In genomic region chr20:21048841-21049273, GRCh38 we compare ENCODE assay signal across 8 cellular contexts. TPM values are rescaled to one million over a fixed set of nuclear protein-coding genes. Genes with fewer than 3 reads are reported as not detected.
DNase-seq lines count a peak whose midpoint lies in the region; ATAC-seq and TF ChIP-seq lines count a peak whose summit lies in the region.

No MANE protein-coding gene starts in this region.

- intact Hi-C loops in A673 (cut with micrococcal nuclease; ENCODE audit: unreplicated experiment): loop anchor here (5.0 kb wide), 1 partner anchor 458 kb away; no protein-coding TSS in a partner anchor

- TF ChIP-seq CTCF in A673 (conservative IDR thresholded peaks at IDR 0.05; ENCODE audit: low read depth, low read length) (peak; percentile 91), GM12875 (IDR thresholded peaks at IDR 0.05; ENCODE audit: borderline replicate concordance, insufficient read depth, low read depth, low read length) (peak; percentile 92), fibroblast of villous mesenchyme (IDR thresholded peaks at IDR 0.05; ENCODE audit: insufficient read depth, low read depth, low read length) (peak; percentile 65)

- no TSS peak for BruUV-seq in A673 (replicated peaks; lab: Mats Ljungman, UMichigan)

- no peaks in the 10 kb centered on the region for H3K9me3 ChIP-seq in A673 (ENCODE audit: low read depth, low read length, poor library complexity, severe bottlenecking)

- no peaks in the 10 kb centered on the region for H3K9me3 Mint-ChIP-seq in activated CD8-positive, alpha-beta memory T cell treated with anti-CD3 and anti-CD28 coated beads, Interleukin-2, amount 10 ng/mL, durations not matched to agents 7 days and 5 days (ENCODE audit: low read depth)

- H3K4me3 ChIP-seq in A673 (ENCODE audit: low read depth, low read length, poor library complexity, severe bottlenecking) (no peak overlapping the region), GM12875 (ENCODE audit: low read depth, low read length) (no peak overlapping the region), fibroblast of villous mesenchyme (ENCODE audit: low read depth, low read length) (no peak overlapping the region)

- no peak overlapping the region for H3K27ac ChIP-seq in A673 (ENCODE audit: low read depth, low read length, poor library complexity, severe bottlenecking)

- no peaks in the 10 kb centered on the region for H3K36me3 Mint-ChIP-seq in activated CD8-positive, alpha-beta memory T cell treated with anti-CD3 and anti-CD28 coated beads, Interleukin-2, amount 10 ng/mL, durations not matched to agents 7 days and 5 days

- H3K27me3 ChIP-seq in A673 (replicated peaks; ENCODE audit: insufficient read depth, low read depth, low read length, poor library complexity): peaks cover 35% of the 10 kb centered on the region

- H3K4me1 ChIP-seq in A673 (ENCODE audit: insufficient read depth, low read length, poor library complexity, severe bottlenecking): peaks cover 12% of the 10 kb centered on the region

- H3K36me3 ChIP-seq in A673 (ENCODE audit: insufficient read depth, low read length, poor library complexity, severe bottlenecking): no peaks in the 10 kb centered on the region

- H3K27me3 Mint-ChIP-seq in activated CD8-positive, alpha-beta memory T cell treated with anti-CD3 and anti-CD28 coated beads, Interleukin-2, amount 10 ng/mL, durations not matched to agents 7 days and 5 days: peaks cover 13% of the 10 kb centered on the region

- DNase-seq in A673 (ENCODE audit: low spot score) (peak; percentile 59), NCI-H146 (lab: John Stamatoyannopoulos, UW) (peak; percentile 54), fibroblast of villous mesenchyme (ENCODE audit: low read depth) (peak; percentile 4)
- peak; percentile 58 for DNase-seq in activated CD8-positive, alpha-beta memory T cell treated with anti-CD3 and anti-CD28 coated beads, Interleukin-2, amount 10 ng/mL, durations not matched to agents 7 days and 5 days
- DNase-seq in stimulated activated CD4-positive, alpha-beta T cell treated with anti-CD3 and anti-CD28 coated beads, Interleukin-2, amount 100 ng/mL, for 4 hours (ENCODE audit: low read depth): peak; percentile 17

- no peak overlapping the region for H3K4me3 Mint-ChIP-seq in activated CD8-positive, alpha-beta memory T cell treated with anti-CD3 and anti-CD28 coated beads, Interleukin-2, amount 10 ng/mL, durations not matched to agents 7 days and 5 days

- no peak overlapping the region for H3K27ac Mint-ChIP-seq in activated CD8-positive, alpha-beta memory T cell treated with anti-CD3 and anti-CD28 coated beads, Interleukin-2, amount 10 ng/mL, durations not matched to agents 7 days and 5 days

- ATAC-seq in activated CD8-positive, alpha-beta memory T cell treated with anti-CD3 and anti-CD28 coated beads, Interleukin-2, amount 10 ng/mL, durations not matched to agents 7 days and 5 days: peak; percentile 66
- no peak for ATAC-seq in GM21515 (IDR thresholded peaks at IDR 0.05; ENCODE audit: unreplicated experiment)
- ATAC-seq in HG03108 (IDR thresholded peaks at IDR 0.05; ENCODE audit: unreplicated experiment): no peak

- no peaks in the 10 kb centered on the region for H3K4me1 Mint-ChIP-seq in activated CD8-positive, alpha-beta memory T cell treated with anti-CD3 and anti-CD28 coated beads, Interleukin-2, amount 10 ng/mL, durations not matched to agents 7 days and 5 days

- POLR2A ChIA-PET in A673 (lab: Charles Lee; ENCODE audit: low non-redundant PET): interaction anchor here (0.5 kb wide), 1 partner anchor 148 kb away, joined by 3 read pairs; no protein-coding TSS in a partner anchor

- CTCF ChIA-PET in A673 (lab: Charles Lee): interaction anchor here (0.6 to 0.7 kb wide), 2 partner anchors 53 to 144 kb away, joined by 3 to 5 read pairs; no protein-coding TSS in a partner anchor
- CTCF ChIA-PET in activated CD8-positive, alpha-beta memory T cell treated with anti-CD3 and anti-CD28 coated beads, Interleukin-2, amount 10 ng/mL, durations not matched to agents 7 days and 5 days (lab: Charles Lee): interaction anchor here (0.6 to 2.7 kb wide), 9 partner anchors 9 to 469 kb away, joined by 3 to 21 read pairs (median 3); partner anchors contain the start of gene KIZ

RNA-seq across cellular contexts. Expression of gene LINC00237, which starts 57.3 kb away (rescaled TPM):
- total RNA-seq in A673 (2021): not detected in 2 replicates
- under 1 TPM in 1 of 2 experiments, not detected in 1; 0.35 TPM for total RNA-seq in activated CD8-positive, alpha-beta memory T cell treated with anti-CD3 and anti-CD28 coated beads, Interleukin-2, amount 10 ng/mL, durations not matched to agents 7 days and 5 days
- total RNA-seq in fibroblast of villous mesenchyme: not detected in 2 replicates

Comparison
In these comparisons a context has a peak if more than half of its experiments do, and no peak if none do; other contexts are left out.
1. DNase-seq: peak in every context shown above with its lines; median percentile 59 in A673; 58 in activated CD8-positive, alpha-beta memory T cell treated with anti-CD3 and anti-CD28 coated beads, Interleukin-2, amount 10 ng/mL, durations not matched to agents 7 days and 5 days; 54 in NCI-H146; 17 in stimulated activated CD4-positive, alpha-beta T cell treated with anti-CD3 and anti-CD28 coated beads, Interleukin-2, amount 100 ng/mL, for 4 hours; 4 in fibroblast of villous mesenchyme.